Comparison of ENCODE assay signal across 7 cellular contexts in the genomic region with DNA sequence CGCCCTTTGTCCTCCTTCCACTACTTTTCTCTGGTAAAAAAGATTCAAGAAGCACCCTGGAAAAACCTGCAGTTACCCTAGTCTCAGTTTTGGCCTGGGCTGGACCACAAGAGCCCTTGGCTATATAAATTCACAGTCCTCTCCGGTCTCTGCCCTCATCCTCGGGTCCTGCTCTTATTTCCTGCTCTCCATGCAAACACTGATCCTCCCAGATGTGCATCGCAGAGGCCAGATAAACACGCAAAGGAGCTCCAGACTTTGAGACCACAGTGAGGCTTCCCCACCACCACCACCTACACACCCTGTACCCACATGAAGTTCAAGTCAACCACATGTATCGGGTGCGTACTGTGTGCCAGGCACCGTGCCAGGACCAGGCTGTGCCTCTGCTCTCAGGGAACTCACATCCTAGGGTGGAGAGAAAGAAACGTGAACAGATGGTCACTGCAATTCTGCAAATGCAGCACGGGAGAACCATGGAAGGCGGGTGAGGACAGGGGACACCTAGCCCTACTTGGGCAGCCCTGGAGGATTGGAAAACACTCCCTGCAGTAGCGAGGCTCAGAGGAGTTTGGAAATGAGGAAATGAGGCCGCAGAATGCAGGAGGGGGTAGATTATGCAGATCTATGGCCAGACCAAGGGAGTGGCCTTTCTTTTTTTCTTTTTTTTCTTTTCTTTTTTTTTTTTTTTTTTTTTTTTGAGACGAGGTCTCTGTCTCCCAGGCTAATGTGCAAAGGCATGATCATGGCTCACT. TPM values are rescaled to one million over a fixed set of nuclear protein-coding genes. Genes with fewer than 3 reads are reported as not detected.
DNase-seq lines count a peak whose midpoint lies in the region; ATAC-seq, FAIRE-seq and TF ChIP-seq lines count a peak whose summit lies in the region.

No MANE protein-coding gene starts in this region.

- DNase-seq in KBM-7 (peak; percentile 82), GM12878 (ENCODE audit: low read depth, low spot score) (peak; percentile 27), HEK293T (ENCODE audit: extremely low spot score) (no peak)
- peak; percentile 55 for DNase-seq in T-helper 2 cell treated with Interferon-gamma antibody and Interleukin-4, amounts not matched to agents 5 μg/mL and 100 μg/mL, for 36 hours (ENCODE audit: low spot score)

- H3K4me2 ChIP-seq in GM12878 (ENCODE audit: control insufficient read depth, insufficient read depth): peak overlapping the region; percentile 82

- H3K4me3 Mint-ChIP-seq in T-helper 2 cell treated with Interferon-gamma antibody and Interleukin-4, amounts not matched to agents 5 μg/mL and 100 μg/mL, for 36 hours: peak overlapping the region; percentile 77

- no peaks in the 10 kb centered on the region for H3K9me3 ChIP-seq in GM12878 (replicated peaks; ENCODE audit: control insufficient read depth, insufficient read depth, low read length)
- H3K9me3 ChIP-seq in skeletal muscle tissue (ENCODE audit: control insufficient read depth in 3 of 3, low read length in 3 of 3): no peaks in the 10 kb centered on the region

- POLR2A ChIA-PET in GM12878 (lab: Charles Lee): interaction anchor here (0.6 to 0.8 kb wide), 2 partner anchors 10 to 426 kb away, joined by 3 read pairs; no protein-coding TSS in a partner anchor
- POLR2A ChIA-PET in HEK293T (lab: Yijun Ruan, JAX): no interaction called here

- no peak for TF ChIP-seq RAD21 in GM12878 (IDR thresholded peaks at IDR 0.05; ENCODE audit: insufficient read depth, low read depth, low read length)

- peaks cover 5 to 6% of the 10 kb centered on the region in 2 experiments; a peak in 2 of 4 replicates for H3K36me3 ChIP-seq in GM12878 (ENCODE audit: control insufficient read depth in 2 of 2, insufficient read depth in 2 of 2, low read length in 1 of 2)
- H3K36me3 ChIP-seq in skeletal muscle tissue (ENCODE audit: control insufficient read depth in 3 of 3, insufficient read depth in 3 of 3, low read length in 3 of 3): peaks cover 20 to 23% (median 21%) of the 10 kb centered on the region in 3 donors

- H3K27ac Mint-ChIP-seq in T-helper 2 cell treated with Interferon-gamma antibody and Interleukin-4, amounts not matched to agents 5 μg/mL and 100 μg/mL, for 36 hours: peak overlapping the region; percentile 90

- ATAC-seq in GM18517 (IDR thresholded peaks at IDR 0.05; ENCODE audit: unreplicated experiment) (peak; percentile 13), GM12878 (peak; percentile 19)

- WGBS in GM12878 (ENCODE audit: insufficient coverage, insufficient replicate concordance, low lambda C conversion rate, missing lambda C conversion rate): 8% methylated on average over 13 of the region's 14 CpGs

- no peaks in the 10 kb centered on the region for H3K9me3 Mint-ChIP-seq in T-helper 2 cell treated with Interferon-gamma antibody and Interleukin-4, amounts not matched to agents 5 μg/mL and 100 μg/mL, for 36 hours

- H3K4me3 ChIP-seq in GM12878: peak overlapping the region; percentile 53; the same call in 1 of the 2 replicates
- peak overlapping the region; percentile 39 for H3K4me3 ChIP-seq in iPS-11a (ENCODE audit: low read depth, low read length)
- peak overlapping the region; percentile 71 to 80 (median 79) for H3K4me3 ChIP-seq in skeletal muscle tissue (ENCODE audit: low read length in 3 of 3)

- H3K27me3 Mint-ChIP-seq in T-helper 2 cell treated with Interferon-gamma antibody and Interleukin-4, amounts not matched to agents 5 μg/mL and 100 μg/mL, for 36 hours (ENCODE audit: low read depth): no peaks in the 10 kb centered on the region

- peak overlapping the region; percentile 33 for H3K27ac ChIP-seq in GM12878 (ENCODE audit: control insufficient read depth, insufficient read depth)
- peak overlapping the region; percentile 76 for H3K27ac ChIP-seq in skeletal muscle tissue (ENCODE audit: low read depth, low read length)

- in situ Hi-C loops in KBM-7 (cut with MboI; ENCODE audit: low pct_unique_long_range_greater_than_20kb, low sequenced_read_pairs) (no loop called here), GM12878 (cut with MboI) (loop anchor here (5.0 to 10.0 kb wide), 2 partner anchors 240 to 438 kb away; no protein-coding TSS in a partner anchor)

- peaks cover under 1% of the 10 kb centered on the region for H3K79me2 ChIP-seq in GM12878 (ENCODE audit: control insufficient read depth, insufficient read depth, low read length)

- TF ChIP-seq CTCF in GM12878 (IDR thresholded peaks at IDR 0.05 in 2 of 3, conservative IDR thresholded peaks at IDR 0.05 in 1 of 3; ENCODE audit: control insufficient read depth in 2 of 3, extremely low read depth in 1 of 3, insufficient read depth in 1 of 3, low read depth in 3 of 3, low read length in 3 of 3): no peak

- H3K27me3 ChIP-seq in GM12878 (replicated peaks in 1 of 2; ENCODE audit: control insufficient read depth in 2 of 2, insufficient read depth in 2 of 2, low read length in 1 of 2) (no peaks in the 10 kb centered on the region), skeletal muscle tissue (ENCODE audit: control insufficient read depth in 3 of 3, insufficient read depth in 3 of 3, low read length in 3 of 3) (no peaks in the 10 kb centered on the region)

- FAIRE-seq in GM12878 (lab: Jason Lieb, UNC): peak; percentile 65

- peak overlapping the region; percentile 45 for H2AFZ ChIP-seq in GM12878 (ENCODE audit: control insufficient read depth, low read depth, low read length)

- SMC1A ChIA-PET in GM12878 (lab: Charles Lee; ENCODE audit: uncharacterized antibody, unreplicated experiment): interaction anchor here (0.7 to 1.1 kb wide), 4 partner anchors 57 to 260 kb away, joined by 3 to 4 read pairs (median 4); no protein-coding TSS in a partner anchor

- peak; percentile 58; the same call in 1 of the 2 replicates for TF ChIP-seq POLR2A in GM12878 (IDR thresholded peaks at IDR 0.05; ENCODE audit: low read depth, low read length)

- peaks cover 35% of the 10 kb centered on the region for H3K4me1 Mint-ChIP-seq in T-helper 2 cell treated with Interferon-gamma antibody and Interleukin-4, amounts not matched to agents 5 μg/mL and 100 μg/mL, for 36 hours (ENCODE audit: low read depth)

- H3K36me3 Mint-ChIP-seq in T-helper 2 cell treated with Interferon-gamma antibody and Interleukin-4, amounts not matched to agents 5 μg/mL and 100 μg/mL, for 36 hours (ENCODE audit: low read depth): peaks cover 27% of the 10 kb centered on the region

- intact Hi-C loops in GM12878 (cut with micrococcal nuclease; ENCODE audit: unreplicated experiment): loop anchor here (1.0 to 2.0 kb wide), 3 partner anchors 59 to 440 kb away; no protein-coding TSS in a partner anchor

- no peak for TF ChIP-seq EP300 in GM12878 (IDR thresholded peaks at IDR 0.05; ENCODE audit: borderline replicate concordance in 1 of 2, control insufficient read depth in 1 of 2, low read depth in 2 of 2, low read length in 2 of 2)

- CTCF ChIA-PET in GM12878 (lab: Yijun Ruan, JAX) (interaction anchor here (0.5 to 4.8 kb wide), 7 partner anchors 47 to 248 kb away, joined by 3 to 22 read pairs (median 4); no protein-coding TSS in a partner anchor), HEK293T (lab: Yijun Ruan, JAX) (no interaction called here)

- RAD21 ChIA-PET in GM12878 (lab: Charles Lee; ENCODE audit: unreplicated experiment): interaction anchor here (0.6 to 2.4 kb wide), 5 partner anchors 11 to 252 kb away, joined by 3 to 8 read pairs (median 3); partner anchors contain the start of genes BCS1L and ZNF142

- no peaks in the 10 kb centered on the region for H4K20me1 ChIP-seq in GM12878 (ENCODE audit: control insufficient read depth, insufficient read depth)

- BruUV-seq in GM12878 (replicated peaks; lab: Mats Ljungman, UMichigan): no TSS peak

- H3K4me1 ChIP-seq in GM12878 (ENCODE audit: control insufficient read depth, insufficient read depth, low read length): peaks cover 27% of the 10 kb centered on the region
- peaks cover 28 to 37% (median 32%) of the 10 kb centered on the region in 3 donors for H3K4me1 ChIP-seq in skeletal muscle tissue (ENCODE audit: control insufficient read depth in 3 of 3, insufficient read depth in 3 of 3, low read length in 3 of 3)

- H3K9ac ChIP-seq in GM12878 (ENCODE audit: control insufficient read depth, insufficient read depth, low read length): peak overlapping the region; percentile 30; the same call in 1 of the 2 replicates
- peak overlapping the region; percentile 73 to 83 (median 74) for H3K9ac ChIP-seq in skeletal muscle tissue (ENCODE audit: low read depth in 1 of 3, low read length in 3 of 3)

RNA-seq across cellular contexts. Expression of gene CTDSP1, which starts 7.5 kb away (rescaled TPM):
- total RNA-seq in GM12878 (2013; cell fraction: nucleolus; rRNA removed): 73.6 and 91.2 TPM in 2 replicates
- 52.5 and 56.5 TPM in 2 replicates for total RNA-seq in GM12878 (2014; rRNA removed)
- total RNA-seq in GM12878 (2014; rRNA removed; fragmentation: Illumina TruSeq; extraction: Trizol): 30.9 and 32.5 TPM in 2 replicates
- total RNA-seq in GM12878 (2021): 71.2 and 75.9 TPM in 2 replicates
- polyA plus RNA-seq in GM12878 (2011; ENCODE audit: low read depth): 22.2 TPM
- polyA plus RNA-seq in GM12878 (2011; rRNA removed): 37.1 and 75.5 TPM in 2 replicates
- 98.4 and 116 TPM in 2 replicates for polyA plus RNA-seq in GM12878 (2011; cell fraction: cytosol; rRNA removed)
- 462 and 514 TPM in 2 replicates for polyA plus RNA-seq in GM12878 (2011; cell fraction: nucleus; rRNA removed)
- polyA plus RNA-seq in GM12878 (2012): 47.9 and 48.0 TPM in 2 replicates
- polyA plus RNA-seq in GM12878 (2014; fragmentation: Illumina TruSeq; extraction: Trizol): 12.5 and 36.4 TPM in 2 replicates
- 1 to 10 TPM; 3.0 to 6.2 TPM for polyA plus RNA-seq in GM12878 (2014; fragmentation: Nextera tagmentation; extraction: Ambion mirVana)
- polyA plus RNA-seq in GM12878 (2014; rRNA removed): 72.7 and 83.1 TPM in 2 replicates
- 10 to 100 TPM; 13.7 to 15.6 TPM for polyA plus RNA-seq in GM12878 (2016; fragmentation: Nextera tagmentation; extraction: Ambion mirVana)
- 53.1 and 87.5 TPM in 2 replicates for polyA minus RNA-seq in GM12878 (2011; rRNA and poly(A)+ RNA removed)
- 22.9 and 28.7 TPM in 2 replicates for polyA minus RNA-seq in GM12878 (2011; cell fraction: cytosol; rRNA and poly(A)+ RNA removed)
- 85.7 and 129 TPM in 2 replicates for polyA minus RNA-seq in GM12878 (2011; cell fraction: nucleus; rRNA and poly(A)+ RNA removed)
- total RNA-seq in skeletal muscle tissue: 44.4 TPM

RNA-seq across cellular contexts. Expression of gene VIL1, which starts 11.8 kb away (rescaled TPM):
- total RNA-seq in GM12878 (2013; cell fraction: nucleolus; rRNA removed): 0.07 TPM in 1 of 2 replicates, not detected in the other
- 0.16 and 0.34 TPM in 2 replicates for total RNA-seq in GM12878 (2014; rRNA removed)
- total RNA-seq in GM12878 (2014; rRNA removed; fragmentation: Illumina TruSeq; extraction: Trizol): 0.05 and 0.09 TPM in 2 replicates
- 0.13 and 0.62 TPM in 2 replicates for total RNA-seq in GM12878 (2021)
- polyA plus RNA-seq in GM12878 (2011; ENCODE audit: low read depth): 0.20 TPM
- polyA plus RNA-seq in GM12878 (2011; rRNA removed): 0.61 and 1.9 TPM in 2 replicates
- 4.0 and 4.9 TPM in 2 replicates for polyA plus RNA-seq in GM12878 (2011; cell fraction: cytosol; rRNA removed)
- 4.4 and 8.0 TPM in 2 replicates for polyA plus RNA-seq in GM12878 (2011; cell fraction: nucleus; rRNA removed)
- 0.14 and 0.74 TPM in 2 replicates for polyA plus RNA-seq in GM12878 (2012)
- polyA plus RNA-seq in GM12878 (2014; fragmentation: Illumina TruSeq; extraction: Trizol): 0.07 TPM in 1 of 2 replicates, not detected in the other
- polyA plus RNA-seq in GM12878 (2014; fragmentation: Nextera tagmentation; extraction: Ambion mirVana): 1 to 10 TPM in 1 of 2 experiments, under 1 TPM in 1; 0.66 to 1.1 TPM
- 0.03 TPM in 2 replicates for polyA plus RNA-seq in GM12878 (2014; rRNA removed)
- under 1 TPM; 0.12 to 0.33 TPM for polyA plus RNA-seq in GM12878 (2016; fragmentation: Nextera tagmentation; extraction: Ambion mirVana)
- polyA minus RNA-seq in GM12878 (2011; rRNA and poly(A)+ RNA removed): 5.5 and 6.8 TPM in 2 replicates
- polyA minus RNA-seq in GM12878 (2011; cell fraction: cytosol; rRNA and poly(A)+ RNA removed): 1.6 and 2.3 TPM in 2 replicates
- polyA minus RNA-seq in GM12878 (2011; cell fraction: nucleus; rRNA and poly(A)+ RNA removed): 0.60 and 3.2 TPM in 2 replicates
- total RNA-seq in skeletal muscle tissue: not detected

RNA-seq across cellular contexts. Expression of gene SLC11A1, which starts 25.1 kb away (rescaled TPM):
- 0.42 and 0.73 TPM in 2 replicates for total RNA-seq in GM12878 (2013; cell fraction: nucleolus; rRNA removed)
- total RNA-seq in GM12878 (2014; rRNA removed): 0.11 and 0.28 TPM in 2 replicates
- total RNA-seq in GM12878 (2014; rRNA removed; fragmentation: Illumina TruSeq; extraction: Trizol): 0.05 and 0.13 TPM in 2 replicates
- 0.38 and 0.56 TPM in 2 replicates for total RNA-seq in GM12878 (2021)
- polyA plus RNA-seq in GM12878 (2011; ENCODE audit: low read depth): not detected
- 0.06 and 0.11 TPM in 2 replicates for polyA plus RNA-seq in GM12878 (2011; rRNA removed)
- 0.25 and 0.32 TPM in 2 replicates for polyA plus RNA-seq in GM12878 (2011; cell fraction: cytosol; rRNA removed)
- polyA plus RNA-seq in GM12878 (2011; cell fraction: nucleus; rRNA removed): 0.90 and 1.4 TPM in 2 replicates
- 0.08 and 0.15 TPM in 2 replicates for polyA plus RNA-seq in GM12878 (2012)
- polyA plus RNA-seq in GM12878 (2014; fragmentation: Illumina TruSeq; extraction: Trizol): 0.04 TPM in 1 of 2 replicates, not detected in the other
- polyA plus RNA-seq in GM12878 (2014; fragmentation: Nextera tagmentation; extraction: Ambion mirVana): under 1 TPM; 0.03 to 0.07 TPM
- polyA plus RNA-seq in GM12878 (2014; rRNA removed): 0.09 and 0.22 TPM in 2 replicates
- polyA plus RNA-seq in GM12878 (2016; fragmentation: Nextera tagmentation; extraction: Ambion mirVana): under 1 TPM; 0.15 to 0.18 TPM
- polyA minus RNA-seq in GM12878 (2011; rRNA and poly(A)+ RNA removed): 0.67 TPM in 1 of 2 replicates, not detected in the other
- polyA minus RNA-seq in GM12878 (2011; cell fraction: cytosol; rRNA and poly(A)+ RNA removed): 0.42 and 0.94 TPM in 2 replicates
- 1.1 TPM in 2 replicates for polyA minus RNA-seq in GM12878 (2011; cell fraction: nucleus; rRNA and poly(A)+ RNA removed)
- total RNA-seq in skeletal muscle tissue: 1.0 TPM

RNA-seq across cellular contexts. Expression of gene CATIP, which starts 50.5 kb away (rescaled TPM):
- not detected in 2 replicates for total RNA-seq in GM12878 (2013; cell fraction: nucleolus; rRNA removed)
- total RNA-seq in GM12878 (2014; rRNA removed) (not detected in 2 replicates), GM12878 (2014; rRNA removed; fragmentation: Illumina TruSeq; extraction: Trizol) (not detected in 2 replicates), GM12878 (2021) (not detected in 2 replicates), skeletal muscle tissue (not detected)
- not detected for polyA plus RNA-seq in GM12878 (2011; ENCODE audit: low read depth)
- polyA plus RNA-seq in GM12878 (2011; rRNA removed) (not detected in 2 replicates), GM12878 (2014; fragmentation: Illumina TruSeq; extraction: Trizol) (not detected in 2 replicates), GM12878 (2014; fragmentation: Nextera tagmentation; extraction: Ambion mirVana) (under 1 TPM; 0.04 to 0.05 TPM), GM12878 (2014; rRNA removed) (not detected in 2 replicates), GM12878 (2016; fragmentation: Nextera tagmentation; extraction: Ambion mirVana) (under 1 TPM in 1 of 2 experiments, not detected in 1; 0.11 TPM)
- polyA plus RNA-seq in GM12878 (2011; cell fraction: cytosol; rRNA removed): not detected in 2 replicates
- polyA plus RNA-seq in GM12878 (2011; cell fraction: nucleus; rRNA removed): 0.26 TPM in 1 of 2 replicates, not detected in the other
- 0.04 and 0.05 TPM in 2 replicates for polyA plus RNA-seq in GM12878 (2012)
- not detected in 2 replicates for polyA minus RNA-seq in GM12878 (2011; rRNA and poly(A)+ RNA removed)
- not detected in 2 replicates for polyA minus RNA-seq in GM12878 (2011; cell fraction: cytosol; rRNA and poly(A)+ RNA removed)
- polyA minus RNA-seq in GM12878 (2011; cell fraction: nucleus; rRNA and poly(A)+ RNA removed): not detected in 2 replicates
